15 cellular contexts compared by ENCODE assay signal in genomic region chr2:62145478-62146100, GRCh38. TPM values are rescaled to one million over a fixed set of nuclear protein-coding genes. Genes with fewer than 3 reads are reported as not detected.
DNase-seq lines count a peak whose midpoint lies in the region; ATAC-seq, FAIRE-seq and TF ChIP-seq lines count a peak whose summit lies in the region.
"Had no signal": no experiment of that assay in that cellular context is flagged by ENCODE, and none has a peak within 500 bp of the region (broad histone marks: within the 10 kb centered on the region; RNA-seq: fewer than 3 reads in every experiment).

No MANE protein-coding gene starts in this region.

- H4K20me1 ChIP-seq in GM12878 (ENCODE audit: control insufficient read depth, insufficient read depth) = no peaks in the 10 kb centered on the region

- H3K4me1 ChIP-seq in GM12878 (ENCODE audit: control insufficient read depth, insufficient read depth, low read length) = peaks cover 82% of the 10 kb centered on the region
- H3K4me1 ChIP-seq in upper lobe of left lung = no peaks in the 10 kb centered on the region
- peaks cover 0 to 16% (median 2%) of the 10 kb centered on the region in 4 donors for H3K4me1 ChIP-seq in tibial artery
- H3K4me1 ChIP-seq: Peyer's patch, prostate gland had no signal

- POLR2A ChIA-PET in GM12878 (lab: Charles Lee) = interaction anchor here (0.9 to 3.1 kb wide), 13 partner anchors 14 to 161 kb away, joined by 3 to 10 read pairs (median 4); partner anchors contain the start of gene B3GNT2

- H2AFZ ChIP-seq in GM12878 (ENCODE audit: control insufficient read depth, low read depth, low read length) = no peak overlapping the region; the same call in 1 of the 2 replicates

- peak overlapping the region; percentile 90 for H3K27ac ChIP-seq in GM12878 (ENCODE audit: control insufficient read depth, insufficient read depth)
- H3K27ac ChIP-seq in upper lobe of left lung = no peak overlapping the region
- H3K27ac ChIP-seq in tibial artery = no peak overlapping the region
- H3K27ac ChIP-seq: Peyer's patch, prostate gland had no signal

- H3K4me2 ChIP-seq in GM12878 (ENCODE audit: control insufficient read depth, insufficient read depth) = peak overlapping the region; percentile 78

- no peak overlapping the region for H3K4me3 ChIP-seq in GM12878
- H3K4me3 ChIP-seq in upper lobe of left lung = no peak overlapping the region
- H3K4me3 ChIP-seq in tibial artery = no peak overlapping the region
- H3K4me3 ChIP-seq: Peyer's patch, prostate gland had no signal

- BruUV-seq in GM12878 (replicated peaks; lab: Mats Ljungman, UMichigan) = no TSS peak

- H3K9ac ChIP-seq in GM12878 (ENCODE audit: control insufficient read depth, insufficient read depth, low read length) = peak overlapping the region; percentile 68

- H3K27me3 ChIP-seq in GM12878 (replicated peaks in 1 of 2; ENCODE audit: control insufficient read depth in 2 of 2, insufficient read depth in 2 of 2, low read length in 1 of 2) = no peaks in the 10 kb centered on the region
- no peaks in the 10 kb centered on the region for H3K27me3 ChIP-seq in upper lobe of left lung
- no peaks in the 10 kb centered on the region for H3K27me3 ChIP-seq in tibial artery
- H3K27me3 ChIP-seq: Peyer's patch had no signal

- DNase-seq in KBM-7 (peak; percentile 57), GM12878 (ENCODE audit: low read depth, low spot score) (peak; percentile 83), islet precursor cell (no peak), upper lobe of left lung (no peak), tibial artery (no peak)
- DNase-seq: GDM1, IMR-90, NCI-H2081, Peyer's patch, T1000 had no signal

- intact Hi-C loops in GM12878 (cut with micrococcal nuclease; ENCODE audit: unreplicated experiment) (loop anchor here (2.0 to 10.0 kb wide), 4 partner anchors 51 to 589 kb away; partner anchors contain the start of gene B3GNT2), tibial artery (cut with DNase I; ENCODE audit: low total_unique reads) (no loop called here)

- RAD21 ChIA-PET in GM12878 (lab: Charles Lee; ENCODE audit: unreplicated experiment) = interaction anchor here (0.9 to 10.7 kb wide), 20 partner anchors 10 to 189 kb away, joined by 3 to 83 read pairs (median 8); partner anchors contain the start of gene B3GNT2

- ATAC-seq in GM18505 (IDR thresholded peaks at IDR 0.05; ENCODE audit: unreplicated experiment) (peak; percentile 33), GM21576 (IDR thresholded peaks at IDR 0.05; ENCODE audit: unreplicated experiment) (peak; percentile 33), GM12878 (peak; percentile 58), upper lobe of left lung (ENCODE audit: low FRiP score in 2 of 2) (no peak), GM19467 (IDR thresholded peaks at IDR 0.05; ENCODE audit: unreplicated experiment) (no peak)
- ATAC-seq: activated naive CD4-positive, alpha-beta T cell treated with anti-CD3 and anti-CD28 coated beads, Interleukin-2, amount 50 U/mL, for 72 hours had no signal

- WGBS in GM12878 (ENCODE audit: insufficient coverage, insufficient replicate concordance, low lambda C conversion rate, missing lambda C conversion rate) = 62% methylated on average over 5 of the region's 5 CpGs
- WGBS in upper lobe of left lung, 2 donors = 92 to 94% methylated on average over 5 of the region's 5 CpGs

- H3K9me3 ChIP-seq in GM12878 (replicated peaks; ENCODE audit: control insufficient read depth, insufficient read depth, low read length) = no peaks in the 10 kb centered on the region; the same call in 1 of the 3 replicates
- no peaks in the 10 kb centered on the region for H3K9me3 ChIP-seq in upper lobe of left lung
- no peaks in the 10 kb centered on the region for H3K9me3 ChIP-seq in tibial artery
- H3K9me3 ChIP-seq: Peyer's patch, prostate gland had no signal

- H3K36me3 ChIP-seq in GM12878 (ENCODE audit: control insufficient read depth in 2 of 2, insufficient read depth in 2 of 2, low read length in 1 of 2) (no peaks in the 10 kb centered on the region; a peak in 1 of 4 replicates), upper lobe of left lung (no peaks in the 10 kb centered on the region), tibial artery (no peaks in the 10 kb centered on the region)
- H3K36me3 ChIP-seq: Peyer's patch, prostate gland had no signal

- peaks cover 60% of the 10 kb centered on the region for H3K79me2 ChIP-seq in GM12878 (ENCODE audit: control insufficient read depth, insufficient read depth, low read length)

- SMC1A ChIA-PET in GM12878 (lab: Charles Lee; ENCODE audit: uncharacterized antibody, unreplicated experiment) = interaction anchor here (0.8 to 8.0 kb wide), 25 partner anchors 9 to 265 kb away, joined by 3 to 91 read pairs (median 4); no protein-coding TSS in a partner anchor

- in situ Hi-C loops in KBM-7 (cut with MboI; ENCODE audit: low pct_unique_long_range_greater_than_20kb, low sequenced_read_pairs) (no loop called here), GM12878 (cut with MboI) (no loop called here)

- no peak for TF ChIP-seq CTCF in GM12878 (IDR thresholded peaks at IDR 0.05 in 2 of 3, conservative IDR thresholded peaks at IDR 0.05 in 1 of 3; ENCODE audit: control insufficient read depth in 2 of 3, extremely low read depth in 1 of 3, insufficient read depth in 1 of 3, low read depth in 3 of 3, low read length in 3 of 3)
- TF ChIP-seq CTCF in upper lobe of left lung (IDR thresholded peaks at IDR 0.05) = no peak
- no peak for TF ChIP-seq CTCF in tibial artery (IDR thresholded peaks at IDR 0.05)

- no peak for FAIRE-seq in GM12878 (lab: Jason Lieb, UNC)

- TF ChIP-seq EP300 in GM12878 (IDR thresholded peaks at IDR 0.05; ENCODE audit: borderline replicate concordance in 1 of 2, control insufficient read depth in 1 of 2, low read depth in 2 of 2, low read length in 2 of 2) (peak in 1 of 2 experiments; percentile 72; a peak in 3 of 4 replicates), upper lobe of left lung (IDR thresholded peaks at IDR 0.05) (no peak)

- TF ChIP-seq POLR2A in GM18505 (IDR thresholded peaks at IDR 0.05; ENCODE audit: borderline replicate concordance, extremely low read depth, insufficient read depth, insufficient read length) (no peak), GM12878 (IDR thresholded peaks at IDR 0.05; ENCODE audit: low read depth, low read length) (no peak), upper lobe of left lung (IDR thresholded peaks at IDR 0.05) (no peak)

- TF ChIP-seq RAD21 in GM12878 (IDR thresholded peaks at IDR 0.05; ENCODE audit: insufficient read depth, low read depth, low read length) = 0 out of 2 replicates have a peak, but pooled peaks have one; percentile 18

- CTCF ChIA-PET in GM12878 (lab: Yijun Ruan, JAX) = interaction anchor here (1.0 to 6.2 kb wide), 6 partner anchors 16 to 268 kb away, joined by 3 to 35 read pairs (median 6); no protein-coding TSS in a partner anchor

TF ChIP-seq in GM12878, 131 proteins besides CTCF, POLR2A, EP300 and RAD21 (continues in another document):
- TF ChIP-seq CBFB (IDR thresholded peaks at IDR 0.05; ENCODE audit: low read depth) = no peak
- no peak for TF ChIP-seq NR2C2 (IDR thresholded peaks at IDR 0.05; ENCODE audit: borderline replicate concordance, control insufficient read depth, insufficient read length, low read depth)
- no peak for TF ChIP-seq SP1 (IDR thresholded peaks at IDR 0.05; ENCODE audit: low read depth, low read length)
- TF ChIP-seq LARP7 (IDR thresholded peaks at IDR 0.05) = peak; percentile 1; the same call in 1 of the 2 replicates
- no peak; the same call in 1 of the 2 replicates for TF ChIP-seq SMC3 (IDR thresholded peaks at IDR 0.05; ENCODE audit: borderline replicate concordance, low read length)
- no peak for TF ChIP-seq CEBPZ (IDR thresholded peaks at IDR 0.05; ENCODE audit: low read depth, low read length)
- peak; percentile 85 for TF ChIP-seq MEF2B (IDR thresholded peaks at IDR 0.05; ENCODE audit: partially characterized antibody, poor library complexity, severe bottlenecking)

RNA-seq across cellular contexts. Expression of gene B3GNT2, which starts 50.3 kb away (rescaled TPM):
- total RNA-seq in GM12878 (2013; cell fraction: nucleolus; rRNA removed) = 162 and 165 TPM in 2 replicates
- total RNA-seq in GM12878 (2014; rRNA removed) (78.7 and 97.7 TPM in 2 replicates), GM12878 (2014; rRNA removed; fragmentation: Illumina TruSeq; extraction: Trizol) (93.5 and 98.4 TPM in 2 replicates), GM12878 (2021) (59.6 and 63.8 TPM in 2 replicates), upper lobe of left lung (10 to 100 TPM; 23.0 to 57.6 (median 37.4) TPM)
- polyA plus RNA-seq in GM12878 (2011; ENCODE audit: low read depth) = 31.4 TPM
- polyA plus RNA-seq in GM12878 (2011; rRNA removed) (73.9 and 100 TPM in 2 replicates), GM12878 (2014; fragmentation: Illumina TruSeq; extraction: Trizol) (84.8 and 117 TPM in 2 replicates), GM12878 (2014; fragmentation: Nextera tagmentation; extraction: Ambion mirVana) (10 to 100 TPM; 19.7 to 36.5 TPM), GM12878 (2014; rRNA removed) (48.3 and 58.9 TPM in 2 replicates), GM12878 (2016; fragmentation: Nextera tagmentation; extraction: Ambion mirVana) (100 to 1,000 TPM; 102 to 103 TPM)
- polyA plus RNA-seq in GM12878 (2011; cell fraction: cytosol; rRNA removed) = 32.6 and 37.4 TPM in 2 replicates
- 25.4 and 27.2 TPM in 2 replicates for polyA plus RNA-seq in GM12878 (2011; cell fraction: nucleus; rRNA removed)
- polyA plus RNA-seq in GM12878 (2012) = 41.8 and 83.8 TPM in 2 replicates
- 72.0 and 80.5 TPM in 2 replicates for polyA minus RNA-seq in GM12878 (2011; rRNA and poly(A)+ RNA removed)
- polyA minus RNA-seq in GM12878 (2011; cell fraction: cytosol; rRNA and poly(A)+ RNA removed) = 27.7 and 31.4 TPM in 2 replicates
- polyA minus RNA-seq in GM12878 (2011; cell fraction: nucleus; rRNA and poly(A)+ RNA removed) = 20.8 and 31.0 TPM in 2 replicates

Comparison
In these comparisons a context has a peak if more than half of its experiments do, and no peak if none do; other contexts are left out.
1. ATAC-seq: peak in GM18505 (single experiment), GM21576 (single experiment) and GM12878 (single experiment); none in upper lobe of left lung (0 of 2) and GM19467 (single experiment).
2. DNase-seq: peak in KBM-7 (single experiment) and GM12878 (single experiment); none in islet precursor cell (single experiment), upper lobe of left lung (0 of 2) and tibial artery (0 of 2).